1 cellular context compared by ENCODE assay signal in the genomic region with DNA sequence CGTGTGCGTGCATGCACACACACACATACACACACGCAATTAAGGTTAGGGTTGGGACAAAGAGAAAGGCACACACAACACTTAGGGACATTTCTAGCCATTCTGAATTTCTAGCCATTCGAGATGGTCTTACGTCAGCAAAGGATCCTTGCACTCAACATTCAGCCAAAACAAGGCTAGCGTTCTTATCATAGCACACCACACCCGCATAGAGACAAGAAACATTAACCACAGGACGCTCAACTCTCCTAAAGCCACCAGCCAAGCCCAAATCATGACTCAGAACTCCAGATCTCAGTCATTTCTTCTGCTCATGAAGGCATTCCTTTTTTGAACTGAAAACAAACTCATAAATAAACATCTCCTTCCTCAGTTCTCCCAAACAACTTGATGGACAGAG.
TF ChIP-seq lines count a peak whose summit lies in the region.

No MANE protein-coding gene starts in this region.

TF ChIP-seq in HepG2, 621 proteins besides CTCF, POLR2A, EP300 and RAD21 (continued from another document):
- TF ChIP-seq ESRRA (CRISPR knock-in tag; IDR thresholded peaks at IDR 0.05; ENCODE audit: low read depth) (no peak), KLF12 (CRISPR knock-in tag; IDR thresholded peaks at IDR 0.05; ENCODE audit: borderline replicate concordance) (no peak), USF2 (IDR thresholded peaks at IDR 0.05; ENCODE audit: low read depth, low read length) (no peak), USF2 (CRISPR knock-in tag; IDR thresholded peaks at IDR 0.05; ENCODE audit: borderline replicate concordance) (no peak), ATF1 (CRISPR knock-in tag; IDR thresholded peaks at IDR 0.05) (no peak), HMG20B (CRISPR knock-in tag; conservative IDR thresholded peaks at IDR 0.05) (no peak), ZNF138 (CRISPR knock-in tag; IDR thresholded peaks at IDR 0.05; ENCODE audit: low read depth) (no peak)
